In the genomic region with DNA sequence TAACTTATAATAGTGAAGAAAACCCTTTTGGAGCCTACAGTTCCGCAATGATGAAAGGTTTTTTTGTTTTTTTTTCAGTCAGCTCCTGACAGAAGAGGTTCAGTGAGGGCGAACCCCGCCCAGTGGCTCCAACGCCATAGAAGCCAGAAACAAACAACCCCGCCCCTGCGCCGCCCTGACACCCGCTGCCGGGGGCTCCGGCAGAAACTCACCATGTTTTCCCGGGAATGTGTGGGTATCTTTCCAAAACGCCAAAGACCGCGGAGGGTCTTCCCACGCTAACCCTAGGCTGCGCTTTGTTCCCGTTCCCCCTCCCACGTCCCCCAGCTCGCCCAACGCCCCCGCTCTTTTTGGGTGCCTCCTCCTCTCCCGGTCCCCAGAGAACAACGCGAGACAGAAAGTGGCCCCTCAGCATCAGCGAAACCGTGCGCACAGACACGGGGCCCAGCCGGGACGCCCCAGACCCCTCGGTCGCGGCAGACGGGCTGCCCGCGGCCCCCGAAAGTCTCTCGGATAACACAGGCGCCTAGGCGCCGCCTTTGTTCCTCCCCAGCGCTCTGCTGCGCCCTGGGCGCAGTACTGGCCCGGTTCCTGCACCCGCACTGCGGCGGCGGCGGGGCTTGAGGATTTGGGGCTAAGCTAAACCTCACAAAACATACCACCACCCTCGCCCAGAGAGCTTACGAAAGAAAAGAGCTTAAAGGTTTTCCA, we compare ENCODE assay signal across 8 cellular contexts. TPM values are rescaled to one million over a fixed set of nuclear protein-coding genes. Genes with fewer than 3 reads are reported as not detected.
A peak's percentile ranks its signal among the peaks of the same experiment; 100 is the strongest.
DNase-seq lines count a peak whose midpoint lies in the region; ATAC-seq, FAIRE-seq and TF ChIP-seq lines count a peak whose summit lies in the region.

No MANE protein-coding gene starts in this region.

- WGBS in A549 (ENCODE audit: missing lambda C conversion rate): under 1% methylated on average over 28 of the region's 52 CpGs
- WGBS in ectodermal cell, 2 experiments: 0% methylated on average over 52 of the region's 52 CpGs

- ATAC-seq in A549 (peak; percentile 81 to 85), GM18505 (IDR thresholded peaks at IDR 0.05; ENCODE audit: unreplicated experiment) (peak; percentile 38), HG03025 (IDR thresholded peaks at IDR 0.05; ENCODE audit: low FRiP score, unreplicated experiment) (peak; percentile 46)

- CTCF ChIA-PET in A549 (lab: Yijun Ruan, JAX): interaction anchor here (0.7 to 2.8 kb wide), 13 partner anchors 9 to 133 kb away, joined by 3 to 20 read pairs (median 3); no protein-coding TSS in a partner anchor
- CTCF ChIA-PET in activated CD4-positive, alpha-beta memory T cell treated with anti-CD3 and anti-CD28 coated beads, Interleukin-2, amount 10 ng/mL, durations not matched to agents 7 days and 5 days (lab: Charles Lee): interaction anchor here (0.5 to 3.9 kb wide), 17 partner anchors 11 to 1835 kb away, joined by 3 to 44 read pairs (median 3); partner anchors contain the start of genes RHEBL1, TUBA1B and TUBA1C

- no peak for FAIRE-seq in A549 (lab: Jason Lieb, UNC)

- peaks cover 30% of the 10 kb centered on the region for H3K4me1 Mint-ChIP-seq in activated CD4-positive, alpha-beta memory T cell treated with anti-CD3 and anti-CD28 coated beads, Interleukin-2, amount 10 ng/mL, durations not matched to agents 7 days and 5 days

- peaks cover 3% of the 10 kb centered on the region for H3K27me3 Mint-ChIP-seq in activated CD4-positive, alpha-beta memory T cell treated with anti-CD3 and anti-CD28 coated beads, Interleukin-2, amount 10 ng/mL, durations not matched to agents 7 days and 5 days

- TF ChIP-seq POLR2A in A549 (IDR thresholded peaks at IDR 0.05; ENCODE audit: low read length) (no peak; the same call in 1 of the 2 replicates), GM18505 (IDR thresholded peaks at IDR 0.05; ENCODE audit: borderline replicate concordance, extremely low read depth, insufficient read depth, insufficient read length) (no peak)

- peaks cover 20% of the 10 kb centered on the region for H3K36me3 ChIP-seq in ectodermal cell (ENCODE audit: control insufficient read depth, insufficient read depth, low read length)

- no peaks in the 10 kb centered on the region for H3K9me3 Mint-ChIP-seq in activated CD4-positive, alpha-beta memory T cell treated with anti-CD3 and anti-CD28 coated beads, Interleukin-2, amount 10 ng/mL, durations not matched to agents 7 days and 5 days

- TF ChIP-seq CTCF in A549 (IDR thresholded peaks at IDR 0.05): no peak; the same call in 2 of the 3 replicates

- H3K4me3 ChIP-seq in A549 (peak overlapping the region; percentile 89), ectodermal cell (ENCODE audit: insufficient read depth, low read depth, low read length) (peak overlapping the region; percentile 99)

- no peaks in the 10 kb centered on the region for H3K27me3 ChIP-seq in ectodermal cell (ENCODE audit: control insufficient read depth, insufficient read depth, low read length, poor library complexity, severe bottlenecking)

- peaks cover 19% of the 10 kb centered on the region for H3K4me1 ChIP-seq in A549
- H3K4me1 ChIP-seq in ectodermal cell (ENCODE audit: control insufficient read depth, insufficient read depth, low read length): peaks cover 26% of the 10 kb centered on the region

- no peaks in the 10 kb centered on the region for H3K9me3 ChIP-seq in A549
- no peaks in the 10 kb centered on the region for H3K9me3 ChIP-seq in ectodermal cell (ENCODE audit: control insufficient read depth, low read length)

- H3K36me3 Mint-ChIP-seq in activated CD4-positive, alpha-beta memory T cell treated with anti-CD3 and anti-CD28 coated beads, Interleukin-2, amount 10 ng/mL, durations not matched to agents 7 days and 5 days (ENCODE audit: low read depth): peaks cover 44% of the 10 kb centered on the region

- POLR2A ChIA-PET in A549 (lab: Yijun Ruan, JAX): interaction anchor here (0.9 to 4.7 kb wide), 21 partner anchors 10 to 119 kb away, joined by 3 to 66 read pairs (median 5); partner anchors contain the start of genes LMBR1L, RHEBL1, TUBA1B and TUBA1C
- POLR2A ChIA-PET in activated CD4-positive, alpha-beta memory T cell treated with anti-CD3 and anti-CD28 coated beads, Interleukin-2, amount 10 ng/mL, durations not matched to agents 7 days and 5 days (lab: Charles Lee): interaction anchor here (0.5 to 4.8 kb wide), 42 partner anchors 9 to 553 kb away, joined by 3 to 261 read pairs (median 4); partner anchors contain the start of genes ARF3, DDX23, DHH and KANSL2

- H3K27ac ChIP-seq in A549 (peak overlapping the region; percentile 90 to 92), ectodermal cell (ENCODE audit: insufficient read depth, low read depth, low read length, poor library complexity, severe bottlenecking) (peak overlapping the region; percentile 96)

- peak overlapping the region; percentile 94 for H3K27ac Mint-ChIP-seq in activated CD4-positive, alpha-beta memory T cell treated with anti-CD3 and anti-CD28 coated beads, Interleukin-2, amount 10 ng/mL, durations not matched to agents 7 days and 5 days

- TF ChIP-seq EP300 in A549 (IDR thresholded peaks at IDR 0.05): no peak

- TF ChIP-seq RAD21 in A549 (conservative IDR thresholded peaks at IDR 0.05 in 1 of 2, IDR thresholded peaks at IDR 0.05 in 1 of 2): no peak

- peak overlapping the region; percentile 81 for H3K4me2 ChIP-seq in A549

- DNase-seq in A549 (ENCODE audit: low read depth in 1 of 2, low spot score in 1 of 2) (peak; percentile 64 to 83), NCI-H2196 (lab: John Stamatoyannopoulos, UW; ENCODE audit: unreplicated experiment) (peak; percentile 55), lung microvascular endothelial cell (ENCODE audit: low read depth in 2 of 2) (peak; percentile 76 to 81)
- peak; percentile 85 for DNase-seq in activated CD4-positive, alpha-beta memory T cell treated with anti-CD3 and anti-CD28 coated beads, Interleukin-2, amount 10 ng/mL, durations not matched to agents 7 days and 5 days
- peak; percentile 44 to 71 (median 51) for DNase-seq in stimulated activated CD4-positive, alpha-beta T cell treated with anti-CD3 and anti-CD28 coated beads, TNF-alpha, amount 100 ng/mL, for 48 hours (ENCODE audit: low read depth in 3 of 3)

- peak overlapping the region; percentile 81 for H3K4me3 Mint-ChIP-seq in activated CD4-positive, alpha-beta memory T cell treated with anti-CD3 and anti-CD28 coated beads, Interleukin-2, amount 10 ng/mL, durations not matched to agents 7 days and 5 days

TF ChIP-seq in A549, 52 proteins besides CTCF, POLR2A, EP300 and RAD21 (continues in another document):
- TF ChIP-seq ZFP36 (IDR thresholded peaks at IDR 0.05; ENCODE audit: borderline replicate concordance, partially characterized antibody) (no peak), HEYL (CRISPR knock-in tag; IDR thresholded peaks at IDR 0.05) (no peak), JUNB (IDR thresholded peaks at IDR 0.05) (no peak), FOSL2 (IDR thresholded peaks at IDR 0.05) (no peak), FOSL2 (CRISPR knock-in tag; IDR thresholded peaks at IDR 0.05) (no peak), MYC (IDR thresholded peaks at IDR 0.05; ENCODE audit: borderline replicate concordance, low read length) (no peak), KDM5A (IDR thresholded peaks at IDR 0.05) (no peak)
- TF ChIP-seq, protein P1, sequence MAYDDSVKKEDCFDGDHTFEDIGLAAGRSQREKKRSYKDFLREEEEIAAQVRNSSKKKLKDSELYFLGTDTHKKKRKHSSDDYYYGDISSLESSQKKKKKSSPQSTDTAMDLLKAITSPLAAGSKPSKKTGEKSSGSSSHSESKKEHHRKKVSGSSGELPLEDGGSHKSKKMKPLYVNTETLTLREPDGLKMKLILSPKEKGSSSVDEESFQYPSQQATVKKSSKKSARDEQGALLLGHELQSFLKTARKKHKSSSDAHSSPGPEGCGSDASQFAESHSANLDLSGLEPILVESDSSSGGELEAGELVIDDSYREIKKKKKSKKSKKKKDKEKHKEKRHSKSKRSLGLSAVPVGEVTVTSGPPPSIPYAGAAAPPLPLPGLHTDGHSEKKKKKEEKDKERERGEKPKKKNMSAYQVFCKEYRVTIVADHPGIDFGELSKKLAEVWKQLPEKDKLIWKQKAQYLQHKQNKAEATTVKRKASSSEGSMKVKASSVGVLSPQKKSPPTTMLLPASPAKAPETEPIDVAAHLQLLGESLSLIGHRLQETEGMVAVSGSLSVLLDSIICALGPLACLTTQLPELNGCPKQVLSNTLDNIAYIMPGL (CRISPR knock-in tag; IDR thresholded peaks at IDR 0.05; ENCODE audit: borderline replicate concordance): no peak
- TF ChIP-seq, protein P2, sequence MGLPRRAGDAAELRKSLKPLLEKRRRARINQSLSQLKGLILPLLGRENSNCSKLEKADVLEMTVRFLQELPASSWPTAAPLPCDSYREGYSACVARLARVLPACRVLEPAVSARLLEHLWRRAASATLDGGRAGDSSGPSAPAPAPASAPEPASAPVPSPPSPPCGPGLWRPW (IDR thresholded peaks at IDR 0.05): no peak

RNA-seq across cellular contexts. Expression of gene TUBA1A, which starts 0.5 kb away (rescaled TPM):
- 163 and 231 TPM in 2 replicates for polyA plus RNA-seq in A549 (2011; rRNA removed)
- 298 and 345 TPM in 2 replicates for polyA plus RNA-seq in A549 (2012; cell fraction: cytosol; rRNA removed)
- 421 and 435 TPM in 2 replicates for polyA plus RNA-seq in A549 (2012; cell fraction: nucleus; rRNA removed)
- 218 to 241 TPM (median 222 TPM) in 3 replicates for polyA plus RNA-seq in A549 (2017; fragmentation: RNase III; extraction: RNeasy Plus Mini Kit Qiagen cat#74134 plus additional on column Dnase treatment)
- 207 and 253 TPM in 2 replicates for polyA minus RNA-seq in A549 (2011; rRNA and poly(A)+ RNA removed)
- total RNA-seq in activated CD4-positive, alpha-beta memory T cell treated with anti-CD3 and anti-CD28 coated beads, Interleukin-2, amount 10 ng/mL, durations not matched to agents 7 days and 5 days: 100 to 1,000 TPM; 106 to 109 TPM
- polyA plus RNA-seq in ectodermal cell (2013, experiment 1 of 4): 1,671 TPM
- 1,656 TPM for polyA plus RNA-seq in ectodermal cell (2013, experiment 2 of 4)
- 1,432 TPM for polyA plus RNA-seq in ectodermal cell (2013, experiment 3 of 4)
- 1,669 TPM for polyA plus RNA-seq in ectodermal cell (2013, experiment 4 of 4)
- 674 and 686 TPM in 2 replicates for total RNA-seq in lung microvascular endothelial cell

RNA-seq across cellular contexts. Expression of gene TUBA1B, which starts 57.2 kb away (rescaled TPM):
- polyA plus RNA-seq in A549 (2011; rRNA removed) (2,708 and 2,745 TPM in 2 replicates), A549 (2017; fragmentation: RNase III; extraction: RNeasy Plus Mini Kit Qiagen cat#74134 plus additional on column Dnase treatment) (2,367 to 2,820 TPM (median 2,590 TPM) in 3 replicates)
- polyA plus RNA-seq in A549 (2012; cell fraction: cytosol; rRNA removed): 5,875 and 6,626 TPM in 2 replicates
- polyA plus RNA-seq in A549 (2012; cell fraction: nucleus; rRNA removed): 4,024 and 4,599 TPM in 2 replicates
- polyA minus RNA-seq in A549 (2011; rRNA and poly(A)+ RNA removed): 2,915 and 3,348 TPM in 2 replicates
- total RNA-seq in activated CD4-positive, alpha-beta memory T cell treated with anti-CD3 and anti-CD28 coated beads, Interleukin-2, amount 10 ng/mL, durations not matched to agents 7 days and 5 days: 1,000 to 10,000 TPM; 1,691 to 1,705 TPM
- polyA plus RNA-seq in ectodermal cell (2013, experiment 1 of 4): 3,516 TPM
- polyA plus RNA-seq in ectodermal cell (2013, experiment 2 of 4): 3,241 TPM
- polyA plus RNA-seq in ectodermal cell (2013, experiment 3 of 4): 2,742 TPM
- 2,911 TPM for polyA plus RNA-seq in ectodermal cell (2013, experiment 4 of 4)
- total RNA-seq in lung microvascular endothelial cell: 613 and 894 TPM in 2 replicates

Comparison
In these comparisons a context has a peak if more than half of its experiments do, and no peak if none do; other contexts are left out.
1. Peak in every context shown above with its lines: DNase-seq, ATAC-seq, H3K4me3 ChIP-seq and H3K27ac ChIP-seq.